In genomic region chr4:121764303-121764701, GRCh38 we compare ENCODE assay signal across 10 cellular contexts. TPM values are rescaled to one million over a fixed set of nuclear protein-coding genes. Genes with fewer than 3 reads are reported as not detected.
DNase-seq lines count a peak whose midpoint lies in the region; FAIRE-seq and TF ChIP-seq lines count a peak whose summit lies in the region.
"Had no signal": no experiment of that assay in that cellular context is flagged by ENCODE, and none has a peak within 500 bp of the region (broad histone marks: within the 10 kb centered on the region; RNA-seq: fewer than 3 reads in every experiment).

No MANE protein-coding gene starts in this region.

- H3K36me3 ChIP-seq in cardiac muscle cell (no peaks in the 10 kb centered on the region), brain microvascular endothelial cell (replicated peaks) (no peaks in the 10 kb centered on the region), kidney epithelial cell (ENCODE audit: control insufficient read depth, insufficient read depth, low read length) (no peaks in the 10 kb centered on the region), thymus (ENCODE audit: control insufficient read depth, insufficient read depth) (no peaks in the 10 kb centered on the region)

- intact Hi-C loops in cardiac septum (cut with DNase I): no loop called here

- H3K9me3 ChIP-seq in cardiac muscle cell (ENCODE audit: low read depth): no peaks in the 10 kb centered on the region
- H3K9me3 ChIP-seq in thymus (ENCODE audit: control insufficient read depth): no peaks in the 10 kb centered on the region

- no peak for FAIRE-seq in frontal cortex (lab: Jason Lieb, UNC)

- in situ Hi-C loops in brain microvascular endothelial cell (cut with HindIII; ENCODE audit: low pct_ligation_motif_present, low sequenced_read_pairs): no loop called here

- H3K4me1 ChIP-seq in cardiac muscle cell (ENCODE audit: low read depth) (no peaks in the 10 kb centered on the region), thymus (ENCODE audit: control insufficient read depth, insufficient read depth, low read length) (peaks cover 3% of the 10 kb centered on the region)

- H3K27ac ChIP-seq in cardiac muscle cell: no peak overlapping the region
- no peak overlapping the region for H3K27ac ChIP-seq in brain microvascular endothelial cell
- H3K27ac ChIP-seq in thymus (ENCODE audit: low read depth): no peak overlapping the region

- DNase-seq in cardiac muscle cell (ENCODE audit: low read depth in 1 of 2, low spot score in 1 of 2) (no peak), cardiac septum (ENCODE audit: low spot score) (no peak), brain microvascular endothelial cell (no peak), kidney epithelial cell (ENCODE audit: low read depth) (no peak), frontal cortex (ENCODE audit: low spot score in 2 of 2) (no peak)
- DNase-seq in stimulated activated naive CD4-positive, alpha-beta T cell treated with Interleukin-2 at 50 U/mL for 16 hours (lab: John Stamatoyannopoulos, UW): no peak
- no peak for DNase-seq in stimulated activated CD4-positive, alpha-beta T cell treated with anti-CD3 and anti-CD28 coated beads, Interleukin-12 subunit alpha, Interleukin-12 subunit beta, amount 100 ng/mL, for 4 hours
- DNase-seq: DMS 273 treated with DMSO at 0.1 percent for 48 hours, NCI-H510A treated with DMSO at 0.1 percent for 48 hours had no signal

- peak overlapping the region; percentile 41 for H3K4me3 ChIP-seq in cardiac muscle cell
- peak overlapping the region; percentile 63 for H3K4me3 ChIP-seq in brain microvascular endothelial cell (ENCODE audit: low read depth, low read length)
- peak overlapping the region; percentile 44 for H3K4me3 ChIP-seq in kidney epithelial cell (ENCODE audit: low read depth, low read length)
- peak overlapping the region; percentile 58 for H3K4me3 ChIP-seq in thymus (ENCODE audit: low read length)

- H3K27me3 ChIP-seq in cardiac muscle cell (peaks cover 100% of the 10 kb centered on the region), brain microvascular endothelial cell (replicated peaks) (no peaks in the 10 kb centered on the region), kidney epithelial cell (ENCODE audit: control insufficient read depth, insufficient read depth, low read length) (peaks cover 17% of the 10 kb centered on the region), thymus (ENCODE audit: control insufficient read depth, insufficient read depth) (peaks cover 26% of the 10 kb centered on the region)

- TF ChIP-seq CTCF in cardiac muscle cell (IDR thresholded peaks at IDR 0.05; ENCODE audit: low read depth, low read length): no peak
- TF ChIP-seq CTCF in brain microvascular endothelial cell (IDR thresholded peaks at IDR 0.05; ENCODE audit: low read depth, low read length, missing control alignments): no peak
- TF ChIP-seq CTCF in kidney epithelial cell (IDR thresholded peaks at IDR 0.05; ENCODE audit: insufficient read depth, low read length, poor library complexity, severe bottlenecking): no peak

- WGBS in thymus: 17% methylated on average over 14 of the region's 14 CpGs

RNA-seq across cellular contexts. Expression of gene SMIM43, which starts 0.7 kb away (rescaled TPM):
- total RNA-seq in cardiac muscle cell: not detected in 2 replicates
- polyA plus RNA-seq in cardiac muscle cell: 0.55 TPM in 1 of 2 replicates, not detected in the other
- total RNA-seq in cardiac septum: 0.27 TPM
- not detected in 2 replicates for total RNA-seq in kidney epithelial cell
- polyA plus RNA-seq in thymus: 0.43 TPM
- 4.5 TPM for total RNA-seq in frontal cortex

RNA-seq across cellular contexts. Expression of gene EXOSC9, which starts 36.8 kb away (rescaled TPM):
- 26.5 and 33.0 TPM in 2 replicates for total RNA-seq in cardiac muscle cell
- polyA plus RNA-seq in cardiac muscle cell: 29.1 and 34.8 TPM in 2 replicates
- total RNA-seq in cardiac septum: 13.5 TPM
- total RNA-seq in kidney epithelial cell: 27.9 and 39.2 TPM in 2 replicates
- polyA plus RNA-seq in thymus: 33.4 TPM
- 27.3 TPM for total RNA-seq in frontal cortex

RNA-seq across cellular contexts. Expression of gene CCNA2, which starts 59.4 kb away (rescaled TPM):
- total RNA-seq in cardiac muscle cell (21.5 and 129 TPM in 2 replicates), cardiac septum (0.38 TPM), kidney epithelial cell (7.2 and 9.2 TPM in 2 replicates), frontal cortex (6.9 TPM)
- polyA plus RNA-seq in cardiac muscle cell (16.0 and 111 TPM in 2 replicates), thymus (8.8 TPM)
